Comparison of ENCODE assay signal across 9 cellular contexts in genomic region chr1:239987103-239987745, GRCh38.
DNase-seq lines count a peak whose midpoint lies in the region; ATAC-seq, FAIRE-seq and TF ChIP-seq lines count a peak whose summit lies in the region.
"Had no signal": no experiment of that assay in that cellular context is flagged by ENCODE, and none has a peak within 500 bp of the region (broad histone marks: within the 10 kb centered on the region; RNA-seq: fewer than 3 reads in every experiment).

No MANE protein-coding gene starts in this region.

- DNase-seq in NCI-H2029 (lab: John Stamatoyannopoulos, UW) (peak; percentile 3), astrocyte (ENCODE audit: low read depth) (peak; percentile 29), left lung (no peak), NCI-H1417 treated with DMSO at 0.1 percent for 48 hours (lab: John Stamatoyannopoulos, UW) (no peak), hepatic stellate cell (ENCODE audit: low spot score) (no peak)
- DNase-seq in activated naive CD4-positive, alpha-beta T cell treated with Interleukin-2 at 50 U/mL for 16 hours: no peak

- FAIRE-seq in A204.1 (lab: Jason Lieb, UNC) (peak; percentile 94), G401.6 (lab: Jason Lieb, UNC) (peak; percentile 60), astrocyte (lab: Jason Lieb, UNC) (no peak)

- H3K4me1 ChIP-seq in astrocyte (ENCODE audit: insufficient read depth, low read length) (no peaks in the 10 kb centered on the region), left lung (no peaks in the 10 kb centered on the region)

- TF ChIP-seq CTCF in astrocyte (IDR thresholded peaks at IDR 0.05; ENCODE audit: insufficient read depth, low read depth, low read length) (peak; percentile 84), left lung (IDR thresholded peaks at IDR 0.05) (peak; percentile 51 to 55)

- no peaks in the 10 kb centered on the region for H3K79me2 ChIP-seq in astrocyte (ENCODE audit: insufficient read depth, low read length)

- H3K27ac Mint-ChIP-seq in astrocyte (ENCODE audit: unreplicated experiment): no peak overlapping the region

- no peak overlapping the region for H3K27ac ChIP-seq in astrocyte (ENCODE audit: low read depth, low read length)
- H3K27ac ChIP-seq in left lung: no peak overlapping the region

- ATAC-seq in left lung: peak; percentile 62

- H3K4me2 ChIP-seq in astrocyte (ENCODE audit: low read length): no peak overlapping the region

- H3K4me3 ChIP-seq in astrocyte (ENCODE audit: insufficient read depth, low read depth, low read length) (no peak overlapping the region), left lung (no peak overlapping the region)

- no peak overlapping the region for H3K4me3 Mint-ChIP-seq in astrocyte (ENCODE audit: unreplicated experiment)
- H3K4me3 Mint-ChIP-seq: central memory CD8-positive, alpha-beta T cell had no signal

- H3K27me3 Mint-ChIP-seq in astrocyte (ENCODE audit: low read depth, unreplicated experiment): peaks cover 8% of the 10 kb centered on the region

- H4K20me1 ChIP-seq in astrocyte (ENCODE audit: insufficient read depth, low read length): no peaks in the 10 kb centered on the region

- intact Hi-C loops in left lung (cut with DNase I): no loop called here

- H3K9me3 ChIP-seq in astrocyte (ENCODE audit: insufficient read depth, low read depth, low read length) (peaks cover 3% of the 10 kb centered on the region), left lung (peaks cover 0 to 15% of the 10 kb centered on the region in 2 donors)

- H3K27me3 ChIP-seq in astrocyte (ENCODE audit: insufficient read depth, low read length) (no peaks in the 10 kb centered on the region), left lung (peaks cover 0 to 5% of the 10 kb centered on the region in 2 donors)

- H3K9me3 Mint-ChIP-seq in astrocyte (ENCODE audit: unreplicated experiment): peaks cover 5% of the 10 kb centered on the region

- H3K4me1 Mint-ChIP-seq in astrocyte (ENCODE audit: low read depth, unreplicated experiment): no peaks in the 10 kb centered on the region
- H3K4me1 Mint-ChIP-seq: central memory CD8-positive, alpha-beta T cell had no signal

- H2AFZ ChIP-seq in astrocyte (ENCODE audit: low read depth, low read length): no peak overlapping the region

- H3K36me3 ChIP-seq in astrocyte (ENCODE audit: insufficient read depth, low read length): no peaks in the 10 kb centered on the region
- H3K36me3 ChIP-seq in left lung: no peaks in the 10 kb centered on the region

- no peak overlapping the region for H3K9ac ChIP-seq in astrocyte (ENCODE audit: low read length)

- H3K36me3 Mint-ChIP-seq in astrocyte (ENCODE audit: low read depth, unreplicated experiment): no peaks in the 10 kb centered on the region

Comparison
In these comparisons a context has a peak if more than half of its experiments do, and no peak if none do; other contexts are left out.
1. DNase-seq: peak in NCI-H2029 (single experiment) and astrocyte (single experiment); none in left lung (0 of 2), NCI-H1417 treated with DMSO at 0.1 percent for 48 hours (single experiment), activated naive CD4-positive, alpha-beta T cell treated with Interleukin-2 at 50 U/mL for 16 hours (single experiment) and hepatic stellate cell (single experiment).